ENCODE assay signal across 17 cellular contexts in genomic region chr6:15496345-15497131, GRCh38.
A peak's percentile ranks its signal among the peaks of the same experiment; 100 is the strongest.
DNase-seq lines count a peak whose midpoint lies in the region; ATAC-seq, FAIRE-seq and TF ChIP-seq lines count a peak whose summit lies in the region.
"Had no signal": no experiment of that assay in that cellular context is flagged by ENCODE, and none has a peak within 500 bp of the region (broad histone marks: within the 10 kb centered on the region; RNA-seq: fewer than 3 reads in every experiment).

No MANE protein-coding gene starts in this region.

- peaks cover 18% of the 10 kb centered on the region for H3K36me3 Mint-ChIP-seq in activated CD4-positive, alpha-beta T cell treated with anti-CD3 and anti-CD28 coated beads, Interleukin-2, amount 10 ng/mL, durations not matched to agents 7 days and 5 days (ENCODE audit: low read depth)
- H3K36me3 Mint-ChIP-seq in nephron progenitor cell (ENCODE audit: low read depth), result peaks cover 67% of the 10 kb centered on the region
- H3K36me3 Mint-ChIP-seq in endodermal cell (ENCODE audit: low read depth), result peaks cover 70% of the 10 kb centered on the region

- TF ChIP-seq POLR2A in GM12878 (IDR thresholded peaks at IDR 0.05; ENCODE audit: low read depth, low read length), result no peak

- no peak overlapping the region for H2AFZ ChIP-seq in GM12878 (ENCODE audit: control insufficient read depth, low read depth, low read length)

- H3K9me3 ChIP-seq in A673 (ENCODE audit: low read depth, low read length, poor library complexity, severe bottlenecking) (no peaks in the 10 kb centered on the region), GM12878 (replicated peaks; ENCODE audit: control insufficient read depth, insufficient read depth, low read length) (no peaks in the 10 kb centered on the region), endodermal cell (ENCODE audit: control insufficient read depth, low read length) (no peaks in the 10 kb centered on the region)

- TF ChIP-seq EP300 in GM12878 (IDR thresholded peaks at IDR 0.05; ENCODE audit: borderline replicate concordance in 1 of 2, control insufficient read depth in 1 of 2, low read depth in 2 of 2, low read length in 2 of 2), result no peak

- peak overlapping the region; percentile 46 for H3K27ac Mint-ChIP-seq in activated CD4-positive, alpha-beta T cell treated with anti-CD3 and anti-CD28 coated beads, Interleukin-2, amount 10 ng/mL, durations not matched to agents 7 days and 5 days
- peak overlapping the region; percentile 45 for H3K27ac Mint-ChIP-seq in nephron progenitor cell
- H3K27ac Mint-ChIP-seq in endodermal cell, result no peak overlapping the region

- H3K9ac ChIP-seq in GM12878 (ENCODE audit: control insufficient read depth, insufficient read depth, low read length), result no peak overlapping the region
- H3K9ac ChIP-seq in endodermal cell (ENCODE audit: extremely low read depth, low read length, poor library complexity, severe bottlenecking), result no peak overlapping the region

- no peaks in the 10 kb centered on the region; the same call in 1 of the 2 replicates for H3K79me2 ChIP-seq in GM12878 (ENCODE audit: control insufficient read depth, insufficient read depth, low read length)

- DNase-seq in activated CD4-positive, alpha-beta T cell treated with anti-CD3 and anti-CD28 coated beads, Interleukin-2, amount 10 ng/mL, durations not matched to agents 7 days and 5 days, result no peak
- no peak for DNase-seq in activated CD4-positive, alpha-beta T cell treated with anti-CD3 and anti-CD28 coated beads for 4 hours
- no peak for DNase-seq in A673 (ENCODE audit: low spot score)
- no peak for DNase-seq in GM12878 (ENCODE audit: low read depth, low spot score)
- DNase-seq in nephron progenitor cell, result no peak
- DNase-seq in endodermal cell, result no peak
- DNase-seq: C1 segment of cervical spinal cord, EL, KG1, NCI-H1092, NCI-H1694, NCI-H345, NCI-H69 had no signal

- H3K27me3 ChIP-seq in A673 (replicated peaks; ENCODE audit: insufficient read depth, low read depth, low read length, poor library complexity) (no peaks in the 10 kb centered on the region), GM12878 (replicated peaks in 1 of 2; ENCODE audit: control insufficient read depth in 2 of 2, insufficient read depth in 2 of 2, low read length in 1 of 2) (no peaks in the 10 kb centered on the region), endodermal cell (ENCODE audit: control insufficient read depth, insufficient read depth, low read length, poor library complexity, severe bottlenecking) (no peaks in the 10 kb centered on the region)

- in situ Hi-C loops in GM12878 (cut with MboI), result loop anchor here (25.0 kb wide), 1 partner anchor 1284 kb away; no protein-coding TSS in a partner anchor

- H3K9me3 Mint-ChIP-seq in activated CD4-positive, alpha-beta T cell treated with anti-CD3 and anti-CD28 coated beads, Interleukin-2, amount 10 ng/mL, durations not matched to agents 7 days and 5 days, result no peaks in the 10 kb centered on the region
- H3K9me3 Mint-ChIP-seq in nephron progenitor cell, result peaks cover 4% of the 10 kb centered on the region
- no peaks in the 10 kb centered on the region for H3K9me3 Mint-ChIP-seq in endodermal cell

- TF ChIP-seq CTCF in A673 (conservative IDR thresholded peaks at IDR 0.05; ENCODE audit: low read depth, low read length) (no peak), GM12878 (IDR thresholded peaks at IDR 0.05 in 2 of 3, conservative IDR thresholded peaks at IDR 0.05 in 1 of 3; ENCODE audit: control insufficient read depth in 2 of 3, extremely low read depth in 1 of 3, insufficient read depth in 1 of 3, low read depth in 3 of 3, low read length in 3 of 3) (no peak), nephron progenitor cell (IDR thresholded peaks at IDR 0.05) (no peak), endodermal cell (conservative IDR thresholded peaks at IDR 0.05) (no peak)

- H3K4me1 ChIP-seq in A673 (ENCODE audit: insufficient read depth, low read length, poor library complexity, severe bottlenecking) (peaks cover 26% of the 10 kb centered on the region), GM12878 (ENCODE audit: control insufficient read depth, insufficient read depth, low read length) (no peaks in the 10 kb centered on the region), endodermal cell (ENCODE audit: control insufficient read depth, insufficient read depth, low read length) (peaks cover 15% of the 10 kb centered on the region)

- SMC1A ChIA-PET in GM12878 (lab: Charles Lee; ENCODE audit: uncharacterized antibody, unreplicated experiment), result no interaction called here

- H3K4me3 ChIP-seq in A673 (ENCODE audit: low read depth, low read length, poor library complexity, severe bottlenecking) (no peak overlapping the region), GM12878 (no peak overlapping the region), endodermal cell (ENCODE audit: low read length) (no peak overlapping the region)

- no peak overlapping the region for H3K27ac ChIP-seq in A673 (ENCODE audit: low read depth, low read length, poor library complexity, severe bottlenecking)
- H3K27ac ChIP-seq in GM12878 (ENCODE audit: control insufficient read depth, insufficient read depth), result no peak overlapping the region
- no peak overlapping the region for H3K27ac ChIP-seq in endodermal cell (ENCODE audit: low read depth, low read length)
- H3K27ac ChIP-seq: HL-60 had no signal

- BruUV-seq in A673 (replicated peaks; lab: Mats Ljungman, UMichigan) (TSS peak; percentile 32), GM12878 (replicated peaks; lab: Mats Ljungman, UMichigan) (TSS peak; percentile 7)

- no peaks in the 10 kb centered on the region for H3K27me3 Mint-ChIP-seq in activated CD4-positive, alpha-beta T cell treated with anti-CD3 and anti-CD28 coated beads, Interleukin-2, amount 10 ng/mL, durations not matched to agents 7 days and 5 days
- H3K27me3 Mint-ChIP-seq in nephron progenitor cell (ENCODE audit: low read depth, poor library complexity) (no peaks in the 10 kb centered on the region), endodermal cell (ENCODE audit: insufficient read depth) (no peaks in the 10 kb centered on the region)

- no peak overlapping the region for H3K4me2 ChIP-seq in GM12878 (ENCODE audit: control insufficient read depth, insufficient read depth)

- CTCF ChIA-PET in activated CD4-positive, alpha-beta T cell treated with anti-CD3 and anti-CD28 coated beads, Interleukin-2, amount 10 ng/mL, durations not matched to agents 7 days and 5 days (lab: Charles Lee), result no interaction called here
- CTCF ChIA-PET in A673 (lab: Charles Lee) (no interaction called here), GM12878 (lab: Yijun Ruan, JAX) (interaction anchor here (0.9 kb wide), 1 partner anchor 127 kb away, joined by 3 read pairs; no protein-coding TSS in a partner anchor)

- H3K4me1 Mint-ChIP-seq in activated CD4-positive, alpha-beta T cell treated with anti-CD3 and anti-CD28 coated beads, Interleukin-2, amount 10 ng/mL, durations not matched to agents 7 days and 5 days, result peaks cover 12% of the 10 kb centered on the region
- H3K4me1 Mint-ChIP-seq in nephron progenitor cell, result peaks cover 79% of the 10 kb centered on the region
- H3K4me1 Mint-ChIP-seq in endodermal cell, result peaks cover 26% of the 10 kb centered on the region

- FAIRE-seq in GM12878 (lab: Jason Lieb, UNC), result no peak

- intact Hi-C loops in A673 (cut with micrococcal nuclease; ENCODE audit: unreplicated experiment) (loop anchor here (10.0 kb wide), 2 partner anchors 382 to 1112 kb away; no protein-coding TSS in a partner anchor), GM12878 (cut with micrococcal nuclease; ENCODE audit: unreplicated experiment) (no loop called here)

- no peaks in the 10 kb centered on the region for H4K20me1 ChIP-seq in GM12878 (ENCODE audit: control insufficient read depth, insufficient read depth)

- no peak for TF ChIP-seq RAD21 in GM12878 (IDR thresholded peaks at IDR 0.05; ENCODE audit: insufficient read depth, low read depth, low read length)

- no peak for ATAC-seq in GM12878
- ATAC-seq in GM19452 (IDR thresholded peaks at IDR 0.05; ENCODE audit: unreplicated experiment), result no peak
- ATAC-seq in GM19351 (IDR thresholded peaks at IDR 0.05; ENCODE audit: unreplicated experiment), result no peak
- ATAC-seq: HCT116 had no signal

- H3K4me3 Mint-ChIP-seq in activated CD4-positive, alpha-beta T cell treated with anti-CD3 and anti-CD28 coated beads, Interleukin-2, amount 10 ng/mL, durations not matched to agents 7 days and 5 days, result no peak overlapping the region
- H3K4me3 Mint-ChIP-seq in nephron progenitor cell (no peak overlapping the region), endodermal cell (no peak overlapping the region)

- H3K36me3 ChIP-seq in A673 (ENCODE audit: insufficient read depth, low read length, poor library complexity, severe bottlenecking) (peaks cover 29% of the 10 kb centered on the region), GM12878 (ENCODE audit: control insufficient read depth in 2 of 2, insufficient read depth in 2 of 2, low read length in 1 of 2) (peaks cover 26 to 42% of the 10 kb centered on the region in 2 experiments), endodermal cell (ENCODE audit: control insufficient read depth, insufficient read depth, low read length) (peaks cover 68% of the 10 kb centered on the region)

- POLR2A ChIA-PET in activated CD4-positive, alpha-beta T cell treated with anti-CD3 and anti-CD28 coated beads, Interleukin-2, amount 10 ng/mL, durations not matched to agents 7 days and 5 days (lab: Charles Lee), result no interaction called here
- POLR2A ChIA-PET in A673 (lab: Charles Lee; ENCODE audit: low non-redundant PET) (no interaction called here), GM12878 (lab: Charles Lee) (no interaction called here)

- WGBS in GM12878 (ENCODE audit: insufficient coverage, insufficient replicate concordance, low lambda C conversion rate, missing lambda C conversion rate), result 97% methylated on average over 50 of the region's 60 CpGs
- WGBS in endodermal cell (ENCODE audit: insufficient coverage in 1 of 2, insufficient read length in 1 of 2), 2 experiments, result 96 to 98% methylated on average over 55 to 60 of the region's 60 CpGs

- RAD21 ChIA-PET in GM12878 (lab: Charles Lee; ENCODE audit: unreplicated experiment), result no interaction called here

TF ChIP-seq in GM12878, 131 proteins besides CTCF, POLR2A, EP300 and RAD21 (continues in another document):
- TF ChIP-seq ELK1 (IDR thresholded peaks at IDR 0.05; ENCODE audit: low read depth, low read length) (no peak), CHD2 (IDR thresholded peaks at IDR 0.05; ENCODE audit: borderline replicate concordance, low read depth, low read length) (no peak), RCOR1 (conservative IDR thresholded peaks at IDR 0.05; ENCODE audit: low read depth, low read length) (no peak), ZNF207 (IDR thresholded peaks at IDR 0.05; ENCODE audit: borderline replicate concordance) (no peak), BHLHE40 (IDR thresholded peaks at IDR 0.05; ENCODE audit: borderline replicate concordance in 1 of 2, low read depth in 2 of 2, low read length in 1 of 2) (no peak)
